Comparison of ENCODE assay signal across 14 cellular contexts in the genomic region with DNA sequence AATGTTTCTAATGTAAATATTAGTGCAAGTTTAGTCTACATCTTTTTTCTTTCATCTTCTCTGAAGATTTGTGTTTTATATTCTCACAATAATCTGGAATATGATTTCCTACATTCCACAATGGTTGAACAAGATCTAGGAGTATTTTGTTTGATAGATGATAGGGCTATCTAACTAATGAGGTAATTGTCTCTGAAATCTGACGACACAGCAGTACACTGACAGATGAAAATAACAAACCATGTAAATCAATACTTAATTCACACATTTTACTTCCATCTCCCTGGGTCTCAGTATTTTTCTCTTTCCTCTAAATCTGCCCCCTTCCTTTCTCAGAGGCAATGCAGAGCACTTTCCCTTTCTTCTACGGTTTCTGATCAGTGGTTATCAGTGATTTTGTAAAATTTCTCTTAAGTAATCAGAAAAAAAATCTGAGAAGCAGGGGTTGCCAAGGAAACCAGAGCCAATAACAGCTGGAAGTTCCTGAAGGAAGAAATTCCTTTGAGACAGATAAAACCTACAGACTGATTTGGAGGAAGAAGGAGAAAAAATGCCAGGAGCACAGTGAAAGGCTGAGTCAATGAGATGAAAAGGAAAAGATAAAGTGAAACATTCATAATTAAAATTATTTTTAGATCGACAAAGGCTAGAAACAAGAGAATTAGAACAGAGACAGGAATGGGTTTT. TPM values are rescaled to one million over a fixed set of nuclear protein-coding genes. Genes with fewer than 3 reads are reported as not detected.
DNase-seq lines count a peak whose midpoint lies in the region; ATAC-seq and TF ChIP-seq lines count a peak whose summit lies in the region.
"Had no signal": no experiment of that assay in that cellular context is flagged by ENCODE, and none has a peak within 500 bp of the region (broad histone marks: within the 10 kb centered on the region; RNA-seq: fewer than 3 reads in every experiment).

No MANE protein-coding gene starts in this region.

- no peak overlapping the region for H2AFZ ChIP-seq in fibroblast of lung (ENCODE audit: low read length)

- H3K9me3 Mint-ChIP-seq in osteocyte (ENCODE audit: unreplicated experiment) = no peaks in the 10 kb centered on the region
- no peaks in the 10 kb centered on the region for H3K9me3 Mint-ChIP-seq in activated T-helper 2 cell treated with anti-CD3 and anti-CD28 coated beads, Interferon-gamma antibody, Interleukin-2, Interleukin-4, amounts not matched to agents 10 μg/mL and 5 μg/mL and 100 μg/mL, durations not matched to agents 14 hours and 24 hours and 36 hours
- H3K9me3 Mint-ChIP-seq: CD4-positive, alpha-beta T cell; T-helper 1 cell treated with Interleukin-12 subunit alpha and Interleukin-12 subunit beta and Interleukin-4 antibody, amounts not matched to agents 30 μg/mL and 1 μg/mL, for 36 hours had no signal

- H3K4me2 ChIP-seq in fibroblast of lung (ENCODE audit: extremely low read depth, insufficient read depth, low read length) = peak overlapping the region; percentile 8

- H3K9me3 ChIP-seq in fibroblast of lung (ENCODE audit: control insufficient read depth, insufficient read depth, low read depth, low read length) = no peaks in the 10 kb centered on the region
- H3K9me3 ChIP-seq: mucosa of descending colon, right atrium auricular region, stomach had no signal

- no peaks in the 10 kb centered on the region for H3K36me3 Mint-ChIP-seq in osteocyte (ENCODE audit: unreplicated experiment)
- H3K36me3 Mint-ChIP-seq in activated T-helper 2 cell treated with anti-CD3 and anti-CD28 coated beads, Interferon-gamma antibody, Interleukin-2, Interleukin-4, amounts not matched to agents 10 μg/mL and 5 μg/mL and 100 μg/mL, durations not matched to agents 14 hours and 24 hours and 36 hours (ENCODE audit: low read depth) = peaks cover 3% of the 10 kb centered on the region

- H3K79me2 ChIP-seq in fibroblast of lung (ENCODE audit: control insufficient read depth, insufficient read depth, low read length) = no peaks in the 10 kb centered on the region

- no peak overlapping the region for H3K4me3 Mint-ChIP-seq in osteocyte (ENCODE audit: unreplicated experiment)
- no peak overlapping the region for H3K4me3 Mint-ChIP-seq in activated T-helper 2 cell treated with anti-CD3 and anti-CD28 coated beads, Interferon-gamma antibody, Interleukin-2, Interleukin-4, amounts not matched to agents 10 μg/mL and 5 μg/mL and 100 μg/mL, durations not matched to agents 14 hours and 24 hours and 36 hours (ENCODE audit: low read depth)
- H3K4me3 Mint-ChIP-seq: CD4-positive, alpha-beta T cell; T-helper 1 cell treated with Interleukin-12 subunit alpha and Interleukin-12 subunit beta and Interleukin-4 antibody, amounts not matched to agents 30 μg/mL and 1 μg/mL, for 36 hours had no signal

- H3K4me3 ChIP-seq in fibroblast of lung (replicated peaks in 1 of 4; ENCODE audit: control extremely low read depth in 1 of 4, insufficient read depth in 1 of 4, low read depth in 3 of 4, low read length in 4 of 4) = no peak overlapping the region
- H3K4me3 ChIP-seq: mucosa of descending colon, right atrium auricular region, stomach had no signal

- no peaks in the 10 kb centered on the region for H3K27me3 Mint-ChIP-seq in osteocyte (ENCODE audit: unreplicated experiment)
- H3K27me3 Mint-ChIP-seq in activated T-helper 2 cell treated with anti-CD3 and anti-CD28 coated beads, Interferon-gamma antibody, Interleukin-2, Interleukin-4, amounts not matched to agents 10 μg/mL and 5 μg/mL and 100 μg/mL, durations not matched to agents 14 hours and 24 hours and 36 hours (ENCODE audit: low read depth) = no peaks in the 10 kb centered on the region
- H3K27me3 Mint-ChIP-seq: CD4-positive, alpha-beta T cell had no signal

- H3K27ac ChIP-seq in fibroblast of lung (ENCODE audit: insufficient read depth, low read length) = no peak overlapping the region
- no peak overlapping the region for H3K27ac ChIP-seq in substantia nigra (ENCODE audit: low read depth, low read length, poor library complexity, severe bottlenecking)
- H3K27ac ChIP-seq: right atrium auricular region, stomach had no signal

- no peak for ATAC-seq in GM18873 (IDR thresholded peaks at IDR 0.05; ENCODE audit: low FRiP score, unreplicated experiment)
- ATAC-seq: mucosa of descending colon had no signal

- no peaks in the 10 kb centered on the region for H4K20me1 ChIP-seq in fibroblast of lung (ENCODE audit: control insufficient read depth, extremely low read depth, insufficient read depth, low read length)

- no peaks in the 10 kb centered on the region for H3K27me3 ChIP-seq in fibroblast of lung (ENCODE audit: control insufficient read depth, insufficient read depth, low read length)
- H3K27me3 ChIP-seq: right atrium auricular region, stomach had no signal

- H3K27ac Mint-ChIP-seq in osteocyte (ENCODE audit: unreplicated experiment) = peak overlapping the region; percentile 40
- H3K27ac Mint-ChIP-seq in activated T-helper 2 cell treated with anti-CD3 and anti-CD28 coated beads, Interferon-gamma antibody, Interleukin-2, Interleukin-4, amounts not matched to agents 10 μg/mL and 5 μg/mL and 100 μg/mL, durations not matched to agents 14 hours and 24 hours and 36 hours = no peak overlapping the region
- H3K27ac Mint-ChIP-seq: CD4-positive, alpha-beta T cell; T-helper 1 cell treated with Interleukin-12 subunit alpha and Interleukin-12 subunit beta and Interleukin-4 antibody, amounts not matched to agents 30 μg/mL and 1 μg/mL, for 36 hours had no signal

- intact Hi-C loops in activated T-helper 2 cell treated with anti-CD3 and anti-CD28 coated beads, Interferon-gamma antibody, Interleukin-2, Interleukin-4, amounts not matched to agents 10 μg/mL and 5 μg/mL and 100 μg/mL, durations not matched to agents 14 hours and 24 hours and 36 hours (cut with micrococcal nuclease) = no loop called here

- no peak for TF ChIP-seq CTCF in fibroblast of lung (conservative IDR thresholded peaks at IDR 0.05 in 1 of 2, IDR thresholded peaks at IDR 0.05 in 1 of 2; ENCODE audit: low read depth in 1 of 2, low read length in 2 of 2)
- no peak for TF ChIP-seq CTCF in osteocyte (IDR thresholded peaks at IDR 0.05)

- H3K4me1 Mint-ChIP-seq in osteocyte (ENCODE audit: unreplicated experiment) = peaks cover 12% of the 10 kb centered on the region
- H3K4me1 Mint-ChIP-seq in activated T-helper 2 cell treated with anti-CD3 and anti-CD28 coated beads, Interferon-gamma antibody, Interleukin-2, Interleukin-4, amounts not matched to agents 10 μg/mL and 5 μg/mL and 100 μg/mL, durations not matched to agents 14 hours and 24 hours and 36 hours (ENCODE audit: low read depth) = peaks cover 4% of the 10 kb centered on the region

- H3K4me1 ChIP-seq in fibroblast of lung (ENCODE audit: control insufficient read depth, extremely low read depth, insufficient read depth, low read length) = no peaks in the 10 kb centered on the region
- H3K4me1 ChIP-seq: stomach had no signal

- no peak overlapping the region for H3K9ac ChIP-seq in fibroblast of lung (ENCODE audit: insufficient read depth, low read length)

- DNase-seq in EL (peak; percentile 32), NCI-H226 (peak; percentile 67), fibroblast of lung (ENCODE audit: low read depth in 2 of 2) (peak; percentile 43 to 83), osteocyte (ENCODE audit: extremely low spot score, unreplicated experiment) (no peak), globus pallidus (ENCODE audit: low spot score) (no peak), substantia nigra (lab: John Stamatoyannopoulos, UW) (no peak)
- DNase-seq in activated T-helper 2 cell treated with anti-CD3 and anti-CD28 coated beads, Interferon-gamma antibody, Interleukin-2, Interleukin-4, amounts not matched to agents 10 μg/mL and 5 μg/mL and 100 μg/mL, durations not matched to agents 14 hours and 24 hours and 36 hours (ENCODE audit: low spot score) = no peak
- DNase-seq: activated CD4-positive, alpha-beta T cell treated with anti-CD3 and anti-CD28 coated beads, Interleukin-2, amount 50 U/mL, for 1 hour; CD4-positive, alpha-beta T cell; mucosa of descending colon; stomach had no signal

- H3K36me3 ChIP-seq in fibroblast of lung (ENCODE audit: control insufficient read depth, insufficient read depth, low read length) = no peaks in the 10 kb centered on the region
- H3K36me3 ChIP-seq: right atrium auricular region had no signal

RNA-seq across cellular contexts. Expression of gene ANKRD13C, which starts 7.3 kb away (rescaled TPM):
- total RNA-seq in fibroblast of lung (30.2 and 31.1 TPM in 2 replicates), osteocyte (27.4 and 29.3 TPM in 2 replicates)
- 17.8 and 19.4 TPM in 2 replicates for polyA plus RNA-seq in fibroblast of lung
- 13.1 and 14.7 TPM in 2 replicates for polyA plus RNA-seq in fibroblast of lung (2012)
- polyA minus RNA-seq in fibroblast of lung (ENCODE audit: low replicate concordance) = 1.8 and 1.9 TPM in 2 replicates
- total RNA-seq in activated T-helper 2 cell treated with anti-CD3 and anti-CD28 coated beads, Interferon-gamma antibody, Interleukin-2, Interleukin-4, amounts not matched to agents 10 μg/mL and 5 μg/mL and 100 μg/mL, durations not matched to agents 14 hours and 24 hours and 36 hours = 24.7 and 25.8 TPM in 2 replicates

RNA-seq across cellular contexts. Expression of gene CTH, which starts 49.2 kb away (rescaled TPM):
- 3.6 and 9.7 TPM in 2 replicates for total RNA-seq in fibroblast of lung
- polyA plus RNA-seq in fibroblast of lung = 2.6 and 4.9 TPM in 2 replicates
- polyA plus RNA-seq in fibroblast of lung (2012) = 1.3 and 2.5 TPM in 2 replicates
- 0.79 and 1.1 TPM in 2 replicates for polyA minus RNA-seq in fibroblast of lung (ENCODE audit: low replicate concordance)
- total RNA-seq in osteocyte = 8.3 and 9.7 TPM in 2 replicates
- total RNA-seq in activated T-helper 2 cell treated with anti-CD3 and anti-CD28 coated beads, Interferon-gamma antibody, Interleukin-2, Interleukin-4, amounts not matched to agents 10 μg/mL and 5 μg/mL and 100 μg/mL, durations not matched to agents 14 hours and 24 hours and 36 hours = 12.3 and 12.9 TPM in 2 replicates

Comparison
In these comparisons a context has a peak if more than half of its experiments do, and no peak if none do; other contexts are left out.
1. DNase-seq: peak in EL (single experiment), NCI-H226 (single experiment) and fibroblast of lung (2 of 2); none in osteocyte (single experiment), globus pallidus (single experiment), activated T-helper 2 cell treated with anti-CD3 and anti-CD28 coated beads, Interferon-gamma antibody, Interleukin-2, Interleukin-4, amounts not matched to agents 10 μg/mL and 5 μg/mL and 100 μg/mL, durations not matched to agents 14 hours and 24 hours and 36 hours (single experiment) and substantia nigra (0 of 49).